ENCODE assay signal across 1 cellular context in genomic region chr1:21917241-21917631, GRCh38.
TF ChIP-seq lines count a peak whose summit lies in the region.

No MANE protein-coding gene starts in this region.

TF ChIP-seq in A549, 52 proteins besides CTCF, POLR2A, EP300 and RAD21:
- TF ChIP-seq ZC3H11A (IDR thresholded peaks at IDR 0.05) = peak; percentile 56
